14 cellular contexts compared by ENCODE assay signal in genomic region chr6:40791004-40791403, GRCh38.
DNase-seq lines count a peak whose midpoint lies in the region; FAIRE-seq lines count a peak whose summit lies in the region.
"Had no signal": no experiment of that assay in that cellular context is flagged by ENCODE, and none has a peak within 500 bp of the region (broad histone marks: within the 10 kb centered on the region; RNA-seq: fewer than 3 reads in every experiment).

No MANE protein-coding gene starts in this region.

- H3K4me3 Mint-ChIP-seq in T-helper 1 cell treated with Interleukin-12 subunit alpha and Interleukin-12 subunit beta and Interleukin-4 antibody, amounts not matched to agents 30 μg/mL and 1 μg/mL, for 36 hours, result no peak overlapping the region
- H3K4me3 Mint-ChIP-seq: dendritic cell treated with granulocyte-macrophage colony-stimulating factor and Interleukin-4, amounts not matched to agents 40 ng/mL and 50 ng/mL, for 4 days; neural progenitor cell had no signal

- peak; percentile 7 for DNase-seq in stimulated activated CD4-positive, alpha-beta T cell treated with anti-CD3 and anti-CD28 coated beads, Interleukin-15, amount 100 ng/mL, for 24 hours
- no peak for DNase-seq in stimulated activated CD4-positive, alpha-beta T cell treated with anti-CD3 and anti-CD28 coated beads, Interleukin-12 subunit alpha, Interleukin-12 subunit beta, amount 100 ng/mL, for 4 hours
- DNase-seq in iPS-NIHi7 (ENCODE audit: extremely low spot score), result peak; percentile 67
- peak; percentile 14 for DNase-seq in urothelium cell line (ENCODE audit: low spot score)
- DNase-seq in activated T-cell treated with anti-CD3 and anti-CD28 coated beads for 4 hours, result no peak
- DNase-seq in NCI-H510A (lab: John Stamatoyannopoulos, UW), result no peak
- DNase-seq in cerebellar nuclear complex (lab: John Stamatoyannopoulos, UW), result no peak
- DNase-seq: activated effector memory CD4-positive, alpha-beta T cell treated with anti-CD3 and anti-CD28 coated beads, Interleukin-2, amount 50 U/mL, for 16 hours; DMS 273 treated with DMSO at 0.1 percent for 48 hours; lower lobe of right lung; NCI-H1436 had no signal

- peaks cover 5% of the 10 kb centered on the region for H3K9me3 Mint-ChIP-seq in T-helper 1 cell treated with Interleukin-12 subunit alpha and Interleukin-12 subunit beta and Interleukin-4 antibody, amounts not matched to agents 30 μg/mL and 1 μg/mL, for 36 hours
- H3K9me3 Mint-ChIP-seq: dendritic cell treated with granulocyte-macrophage colony-stimulating factor and Interleukin-4, amounts not matched to agents 40 ng/mL and 50 ng/mL, for 4 days; neural progenitor cell had no signal

- peak overlapping the region; percentile 68 for H3K27ac Mint-ChIP-seq in T-helper 1 cell treated with Interleukin-12 subunit alpha and Interleukin-12 subunit beta and Interleukin-4 antibody, amounts not matched to agents 30 μg/mL and 1 μg/mL, for 36 hours
- H3K27ac Mint-ChIP-seq: dendritic cell treated with granulocyte-macrophage colony-stimulating factor and Interleukin-4, amounts not matched to agents 40 ng/mL and 50 ng/mL, for 4 days; neural progenitor cell had no signal

- FAIRE-seq in urothelium cell line (lab: Jason Lieb, UNC), result no peak

- peaks cover 6% of the 10 kb centered on the region for H3K36me3 Mint-ChIP-seq in T-helper 1 cell treated with Interleukin-12 subunit alpha and Interleukin-12 subunit beta and Interleukin-4 antibody, amounts not matched to agents 30 μg/mL and 1 μg/mL, for 36 hours (ENCODE audit: low read depth)
- H3K36me3 Mint-ChIP-seq: neural progenitor cell had no signal

- no peaks in the 10 kb centered on the region for H3K27me3 Mint-ChIP-seq in T-helper 1 cell treated with Interleukin-12 subunit alpha and Interleukin-12 subunit beta and Interleukin-4 antibody, amounts not matched to agents 30 μg/mL and 1 μg/mL, for 36 hours (ENCODE audit: low read depth)

- H3K4me1 Mint-ChIP-seq in T-helper 1 cell treated with Interleukin-12 subunit alpha and Interleukin-12 subunit beta and Interleukin-4 antibody, amounts not matched to agents 30 μg/mL and 1 μg/mL, for 36 hours (ENCODE audit: low read depth), result peaks cover 42% of the 10 kb centered on the region

Comparison
In these comparisons a context has a peak if more than half of its experiments do, and no peak if none do; other contexts are left out.
1. DNase-seq: peak in stimulated activated CD4-positive, alpha-beta T cell treated with anti-CD3 and anti-CD28 coated beads, Interleukin-15, amount 100 ng/mL, for 24 hours (single experiment), iPS-NIHi7 (single experiment) and urothelium cell line (single experiment); none in stimulated activated CD4-positive, alpha-beta T cell treated with anti-CD3 and anti-CD28 coated beads, Interleukin-12 subunit alpha, Interleukin-12 subunit beta, amount 100 ng/mL, for 4 hours (single experiment), activated T-cell treated with anti-CD3 and anti-CD28 coated beads for 4 hours (single experiment), NCI-H510A (single experiment) and cerebellar nuclear complex (0 of 2).